In the genomic region with DNA sequence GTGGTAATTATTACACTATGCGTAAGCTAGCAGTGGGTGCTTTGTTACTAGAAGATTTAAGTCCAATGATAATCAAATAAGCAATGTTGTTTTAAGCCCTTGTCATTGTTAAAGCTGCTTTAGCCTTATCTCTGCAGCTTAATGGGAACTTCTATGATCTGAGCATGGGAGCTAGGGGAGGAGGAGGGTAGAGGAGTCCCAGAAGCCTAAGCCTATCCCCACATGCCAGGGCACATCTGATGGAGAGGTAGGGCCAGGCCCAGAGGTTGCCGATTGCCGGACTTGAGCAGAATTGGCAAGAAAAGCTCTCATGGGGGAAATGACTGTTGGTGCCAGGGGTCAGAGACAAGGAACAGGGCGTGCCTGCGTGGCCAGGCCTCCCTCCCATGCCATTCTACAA, we compare ENCODE assay signal across 18 cellular contexts.
"Had no signal": no experiment of that assay in that cellular context is flagged by ENCODE, and none has a peak within 500 bp of the region (broad histone marks: within the 10 kb centered on the region; RNA-seq: fewer than 3 reads in every experiment).

No MANE protein-coding gene starts in this region.

- H3K4me3 Mint-ChIP-seq: activated naive CD8-positive, alpha-beta T cell treated with anti-CD3 and anti-CD28 coated beads, Interleukin-2, amount 10 ng/mL, durations not matched to agents 7 days and 5 days; activated T-helper 1 cell treated with anti-CD3 and anti-CD28 coated beads, Interleukin-12 subunit alpha, Interleukin-12 subunit beta, Interleukin-2, Interleukin-4 antibody, amounts not matched to agents 30 ng/mL and 10 ng/mL and 1 ng/mL, durations not matched to agents 14 hours and 24 hours and 36 hours; neural crest cell; stimulated activated effector memory CD8-positive, alpha-beta T cell treated with anti-CD3 and anti-CD28 coated beads, Interleukin-12 subunit alpha, Interleukin-12 subunit beta, amount 100 ng/mL, for 72 hours; T-cell had no signal

- DNase-seq: activated CD4-positive, alpha-beta T cell treated with anti-CD3 and anti-CD28 coated beads, Interleukin-2, amount 50 U/mL, for 1 hour; activated CD8-positive, alpha-beta memory T cell treated with anti-CD3 and anti-CD28 coated beads for 24 hours; activated naive CD8-positive, alpha-beta T cell treated with anti-CD3 and anti-CD28 coated beads, Interleukin-2, amount 10 ng/mL, durations not matched to agents 7 days and 5 days; anterior cingulate cortex; dorsolateral prefrontal cortex; hippocampal formation; ovary; sigmoid colon; stimulated activated CD4-positive, alpha-beta T cell treated with anti-CD3 and anti-CD28 coated beads, Interleukin-2, amount 100 ng/mL, for 24 hours; T-cell; T-helper 9 cell had no signal

- ATAC-seq: activated CD4-positive, CD25-positive, alpha-beta regulatory T cell treated with anti-CD3 and anti-CD28 coated beads, Interleukin-2, amount 50 U/mL, for 24 hours; stimulated activated effector memory CD8-positive, alpha-beta T cell treated with anti-CD3 and anti-CD28 coated beads, Interleukin-12 subunit alpha, Interleukin-12 subunit beta, amount 100 ng/mL, for 72 hours; T-cell had no signal

- H3K27ac Mint-ChIP-seq: activated naive CD8-positive, alpha-beta T cell treated with anti-CD3 and anti-CD28 coated beads, Interleukin-2, amount 10 ng/mL, durations not matched to agents 7 days and 5 days; activated T-helper 1 cell treated with anti-CD3 and anti-CD28 coated beads, Interleukin-12 subunit alpha, Interleukin-12 subunit beta, Interleukin-2, Interleukin-4 antibody, amounts not matched to agents 30 ng/mL and 10 ng/mL and 1 ng/mL, durations not matched to agents 14 hours and 24 hours and 36 hours; T-cell had no signal

- H3K9me3 Mint-ChIP-seq: activated naive CD8-positive, alpha-beta T cell treated with anti-CD3 and anti-CD28 coated beads, Interleukin-2, amount 10 ng/mL, durations not matched to agents 7 days and 5 days; activated T-helper 1 cell treated with anti-CD3 and anti-CD28 coated beads, Interleukin-12 subunit alpha, Interleukin-12 subunit beta, Interleukin-2, Interleukin-4 antibody, amounts not matched to agents 30 ng/mL and 10 ng/mL and 1 ng/mL, durations not matched to agents 14 hours and 24 hours and 36 hours; stimulated activated effector memory CD8-positive, alpha-beta T cell treated with anti-CD3 and anti-CD28 coated beads, Interleukin-12 subunit alpha, Interleukin-12 subunit beta, amount 100 ng/mL, for 72 hours; T-cell had no signal

- H3K9me3 ChIP-seq: esophagus muscularis mucosa, ovary, sigmoid colon, thoracic aorta had no signal

- H3K4me3 ChIP-seq: dorsolateral prefrontal cortex, esophagus muscularis mucosa, ovary, sigmoid colon, thoracic aorta had no signal

- H3K36me3 Mint-ChIP-seq: stimulated activated effector memory CD8-positive, alpha-beta T cell treated with anti-CD3 and anti-CD28 coated beads, Interleukin-12 subunit alpha, Interleukin-12 subunit beta, amount 100 ng/mL, for 72 hours had no signal

- FAIRE-seq: endometrium had no signal

- H3K4me1 ChIP-seq: sigmoid colon had no signal

- H3K27me3 Mint-ChIP-seq: activated naive CD8-positive, alpha-beta T cell treated with anti-CD3 and anti-CD28 coated beads, Interleukin-2, amount 10 ng/mL, durations not matched to agents 7 days and 5 days; T-cell had no signal

- H3K36me3 ChIP-seq: esophagus muscularis mucosa, ovary, sigmoid colon, thoracic aorta had no signal

- H3K27me3 ChIP-seq: dorsolateral prefrontal cortex, esophagus muscularis mucosa, ovary, sigmoid colon had no signal

- H3K27ac ChIP-seq: dorsolateral prefrontal cortex, esophagus muscularis mucosa, ovary, sigmoid colon had no signal
